ENCODE assay signal across 7 cellular contexts in genomic region chr14:90419200-90419599, GRCh38. TPM values are rescaled to one million over a fixed set of nuclear protein-coding genes. Genes with fewer than 3 reads are reported as not detected.
A peak's percentile ranks its signal among the peaks of the same experiment; 100 is the strongest.
DNase-seq lines count a peak whose midpoint lies in the region; ATAC-seq, FAIRE-seq and TF ChIP-seq lines count a peak whose summit lies in the region.

No MANE protein-coding gene starts in this region.

- ATAC-seq in right cardiac atrium (peak; percentile 83 to 93), thoracic aorta (ENCODE audit: insufficient number of reproducible peaks, low FRiP score, low read depth) (peak; percentile 92), HG02885 (IDR thresholded peaks at IDR 0.05; ENCODE audit: poor library complexity, unreplicated experiment) (no peak)

- TF ChIP-seq CTCF in thoracic aorta (IDR thresholded peaks at IDR 0.05) = no peak

- intact Hi-C loops in right cardiac atrium (cut with DNase I) = no loop called here

- DNase-seq in HT-29 (ENCODE audit: low spot score) = peak; percentile 88
- peak in 36 of 58 donors; percentile 11 to 80 (median 38) for DNase-seq in anterior cingulate cortex (lab: John Stamatoyannopoulos, UW)
- peak; percentile 89 to 92 (median 90) for DNase-seq in right cardiac atrium
- DNase-seq in thoracic aorta (ENCODE audit: low spot score) = peak; percentile 81
- DNase-seq in GM19239 (ENCODE audit: insufficient read length, low spot score) = no peak
- no peak for DNase-seq in NOMO-1 treated with dmso at 0.1 percent for 144 hours (lab: John Stamatoyannopoulos, UW; ENCODE audit: unreplicated experiment)

- no peaks in the 10 kb centered on the region for H3K36me3 ChIP-seq in thoracic aorta

- H3K4me1 ChIP-seq in right cardiac atrium (ENCODE audit: control insufficient read depth, insufficient read depth, low read length) (no peaks in the 10 kb centered on the region), thoracic aorta (ENCODE audit: control insufficient read depth in 1 of 2, low read depth in 2 of 2) (peaks cover 0 to 14% of the 10 kb centered on the region in 2 donors)

- no peaks in the 10 kb centered on the region for H3K9me3 ChIP-seq in right cardiac atrium (ENCODE audit: control insufficient read depth, low read length)
- no peaks in the 10 kb centered on the region for H3K9me3 ChIP-seq in thoracic aorta

- H3K27me3 ChIP-seq in right cardiac atrium (ENCODE audit: control insufficient read depth, insufficient read depth) (no peaks in the 10 kb centered on the region), thoracic aorta (replicated peaks; ENCODE audit: insufficient read depth) (no peaks in the 10 kb centered on the region)

- no peak overlapping the region for H3K4me3 ChIP-seq in right cardiac atrium (ENCODE audit: low read length)
- H3K4me3 ChIP-seq in thoracic aorta = no peak overlapping the region

- H3K27ac ChIP-seq in right cardiac atrium (ENCODE audit: low read length) (no peak overlapping the region), thoracic aorta (peak overlapping the region; percentile 52 to 67)

- WGBS in right cardiac atrium = 34% methylated on average over 12 of the region's 12 CpGs

- FAIRE-seq in GM19239 (lab: Jason Lieb, UNC) = no peak

RNA-seq across cellular contexts. Expression of gene CALM1, which starts 22.4 kb away (rescaled TPM):
- 735 and 752 TPM in 2 replicates for total RNA-seq in HT-29 (2014; rRNA removed; shearing (Covaris generic))
- 100 to 1,000 TPM; 381 to 508 (median 445) TPM for total RNA-seq in right cardiac atrium
- polyA plus RNA-seq in right cardiac atrium = 301 TPM
- 100 to 1,000 TPM; 355 to 493 TPM for total RNA-seq in thoracic aorta

Comparison
In these comparisons a context has a peak if more than half of its experiments do, and no peak if none do; other contexts are left out.
1. DNase-seq: peak in HT-29 (single experiment), anterior cingulate cortex (36 of 58), right cardiac atrium (3 of 3) and thoracic aorta (single experiment); none in GM19239 (single experiment) and NOMO-1 treated with dmso at 0.1 percent for 144 hours (single experiment).